Comparison of ENCODE assay signal across 24 cellular contexts in genomic region chr11:71437399-71437798, GRCh38. TPM values are rescaled to one million over a fixed set of nuclear protein-coding genes. Genes with fewer than 3 reads are reported as not detected.
DNase-seq lines count a peak whose midpoint lies in the region; ATAC-seq, FAIRE-seq and TF ChIP-seq lines count a peak whose summit lies in the region.
"Had no signal": no experiment of that assay in that cellular context is flagged by ENCODE, and none has a peak within 500 bp of the region (broad histone marks: within the 10 kb centered on the region; RNA-seq: fewer than 3 reads in every experiment).

No MANE protein-coding gene starts in this region.

- intact Hi-C loops in cardiac septum (cut with DNase I): no loop called here
- intact Hi-C loops in heart right ventricle (cut with DNase I): no loop called here

- H3K4me1 ChIP-seq in heart right ventricle: peaks cover 0 to 16% (median 9%) of the 10 kb centered on the region in 9 donors
- no peaks in the 10 kb centered on the region for H3K4me1 ChIP-seq in astrocyte (ENCODE audit: insufficient read depth, low read length)
- no peaks in the 10 kb centered on the region for H3K4me1 ChIP-seq in osteoblast (ENCODE audit: insufficient read depth, low read length)
- H3K4me1 ChIP-seq: BE2C, HAP-1 had no signal

- H3K4me3 ChIP-seq in heart right ventricle (no peak overlapping the region), astrocyte (ENCODE audit: insufficient read depth, low read depth, low read length) (no peak overlapping the region), osteoblast (ENCODE audit: insufficient read depth, low read length) (no peak overlapping the region)
- H3K4me3 ChIP-seq: A549; BLaER1 treated with 17β-estradiol and CSF1 and Interleukin-3, amounts not matched to agents 10 nM and 100 nM; HAP-1 had no signal

- peaks cover 24% of the 10 kb centered on the region for H3K36me3 Mint-ChIP-seq in astrocyte (ENCODE audit: low read depth, unreplicated experiment)

- H3K9me3 ChIP-seq in heart right ventricle (no peaks in the 10 kb centered on the region), astrocyte (ENCODE audit: insufficient read depth, low read depth, low read length) (no peaks in the 10 kb centered on the region), osteoblast (ENCODE audit: low read depth, low read length) (no peaks in the 10 kb centered on the region)
- H3K9me3 ChIP-seq: A549; BE2C; BLaER1 treated with 17β-estradiol and CSF1 and Interleukin-3, amounts not matched to agents 10 nM and 100 nM; HAP-1 had no signal

- no peak overlapping the region for H2AFZ ChIP-seq in astrocyte (ENCODE audit: low read depth, low read length)
- H2AFZ ChIP-seq in osteoblast (ENCODE audit: low read length): no peak overlapping the region

- H3K27me3 ChIP-seq in heart right ventricle (no peaks in the 10 kb centered on the region), astrocyte (ENCODE audit: insufficient read depth, low read length) (no peaks in the 10 kb centered on the region), osteoblast (ENCODE audit: insufficient read depth, low read length) (no peaks in the 10 kb centered on the region)
- H3K27me3 ChIP-seq: BE2C; BLaER1 treated with 17β-estradiol and CSF1 and Interleukin-3, amounts not matched to agents 10 nM and 100 nM had no signal

- 86 to 87% methylated on average over 6 of the region's 6 CpGs for WGBS in heart right ventricle, 2 donors

- no peaks in the 10 kb centered on the region for H3K27me3 Mint-ChIP-seq in astrocyte (ENCODE audit: low read depth, unreplicated experiment)
- H3K27me3 Mint-ChIP-seq: CD4-positive, alpha-beta memory T cell had no signal

- H3K79me2 ChIP-seq in astrocyte (ENCODE audit: insufficient read depth, low read length) (no peaks in the 10 kb centered on the region), osteoblast (ENCODE audit: insufficient read depth, low read length) (no peaks in the 10 kb centered on the region)

- no peak overlapping the region for H3K27ac Mint-ChIP-seq in astrocyte (ENCODE audit: unreplicated experiment)
- H3K27ac Mint-ChIP-seq: CD4-positive, alpha-beta memory T cell; HFFc6 had no signal

- H4K20me1 ChIP-seq in astrocyte (ENCODE audit: insufficient read depth, low read length) (peaks cover 8% of the 10 kb centered on the region), osteoblast (ENCODE audit: insufficient read depth, low read length) (no peaks in the 10 kb centered on the region)

- H3K9me3 Mint-ChIP-seq in astrocyte (ENCODE audit: unreplicated experiment): no peaks in the 10 kb centered on the region
- H3K9me3 Mint-ChIP-seq: CD4-positive, alpha-beta memory T cell; HFFc6 had no signal

- no peak overlapping the region for H3K9ac ChIP-seq in astrocyte (ENCODE audit: low read length)
- H3K9ac ChIP-seq: BLaER1 treated with 17β-estradiol and CSF1 and Interleukin-3, amounts not matched to agents 10 nM and 100 nM had no signal

- H3K4me2 ChIP-seq in astrocyte (ENCODE audit: low read length) (no peak overlapping the region), osteoblast (ENCODE audit: insufficient read depth, low read length) (no peak overlapping the region)
- H3K4me2 ChIP-seq: A549; BLaER1 treated with 17β-estradiol and CSF1 and Interleukin-3, amounts not matched to agents 10 nM and 100 nM had no signal

- H3K27ac ChIP-seq in heart right ventricle (no peak overlapping the region), astrocyte (ENCODE audit: low read depth, low read length) (no peak overlapping the region), osteoblast (ENCODE audit: low read depth, low read length) (no peak overlapping the region)
- H3K27ac ChIP-seq: A549; BLaER1 treated with 17β-estradiol and CSF1 and Interleukin-3, amounts not matched to agents 10 nM and 100 nM had no signal

- H3K4me3 Mint-ChIP-seq in astrocyte (ENCODE audit: unreplicated experiment): peak overlapping the region; percentile 14
- H3K4me3 Mint-ChIP-seq: CD4-positive, alpha-beta memory T cell; HFFc6 had no signal

- ATAC-seq in heart right ventricle (no peak), GM21526 (IDR thresholded peaks at IDR 0.05; ENCODE audit: low FRiP score, unreplicated experiment) (no peak)
- ATAC-seq: A549 had no signal

- peaks cover 0 to 69% (median 16%) of the 10 kb centered on the region in 9 donors for H3K36me3 ChIP-seq in heart right ventricle
- peaks cover 17% of the 10 kb centered on the region for H3K36me3 ChIP-seq in astrocyte (ENCODE audit: insufficient read depth, low read length)
- peaks cover 8% of the 10 kb centered on the region for H3K36me3 ChIP-seq in osteoblast (ENCODE audit: insufficient read depth, low read length)

- no peaks in the 10 kb centered on the region for H3K4me1 Mint-ChIP-seq in astrocyte (ENCODE audit: low read depth, unreplicated experiment)

- TF ChIP-seq CTCF in heart right ventricle (IDR thresholded peaks at IDR 0.05) (no peak), astrocyte (IDR thresholded peaks at IDR 0.05; ENCODE audit: insufficient read depth, low read depth, low read length) (no peak), osteoblast (IDR thresholded peaks at IDR 0.05; ENCODE audit: extremely low read depth, low read depth, low read length) (no peak)

- peak; percentile 69 for DNase-seq in cardiac septum (ENCODE audit: low spot score)
- DNase-seq in heart right ventricle: no peak
- DNase-seq in astrocyte (ENCODE audit: low read depth): no peak
- peak; percentile 23 for DNase-seq in osteoblast (ENCODE audit: insufficient read length, low spot score, missing footprints)
- DNase-seq in stimulated activated CD4-positive, alpha-beta T cell treated with anti-CD3 and anti-CD28 coated beads, Interleukin-1b, Interleukin-23, amount 100 ng/mL, for 48 hours: no peak
- DNase-seq in GM03348 (ENCODE audit: low spot score): no peak
- DNase-seq: 8988T; ACHN; AML-193; BE2C; Calu3; CD4-positive, alpha-beta memory T cell; COR-L47; DMS53; DMS79 treated with DMSO at 0.1 percent for 48 hours; GF-D8; GOT3; HFFc6 had no signal

- FAIRE-seq in astrocyte (lab: Jason Lieb, UNC): no peak
- FAIRE-seq: A549, GM12892, H54 had no signal

RNA-seq across cellular contexts. Expression of gene DHCR7, which starts 10.8 kb away (rescaled TPM):
- total RNA-seq in cardiac septum (31.2 TPM), heart right ventricle (10 to 100 TPM; 24.9 to 49.6 (median 31.0) TPM), astrocyte (76.1 and 92.8 TPM in 2 replicates), osteoblast (58.3 and 60.4 TPM in 2 replicates)
- polyA plus RNA-seq in heart right ventricle: 10 to 100 TPM; 13.5 to 16.0 TPM

RNA-seq across cellular contexts. Expression of gene NADSYN1, which starts 15.6 kb away (rescaled TPM):
- total RNA-seq in cardiac septum (22.0 TPM), heart right ventricle (10 to 100 TPM; 13.4 to 31.4 (median 16.0) TPM), astrocyte (84.7 and 87.9 TPM in 2 replicates), osteoblast (69.5 and 81.1 TPM in 2 replicates)
- 10 to 100 TPM; 25.6 to 32.0 TPM for polyA plus RNA-seq in heart right ventricle

Comparison
In these comparisons a context has a peak if more than half of its experiments do, and no peak if none do; other contexts are left out.
1. DNase-seq: peak in cardiac septum (single experiment) and osteoblast (single experiment); none in heart right ventricle (0 of 2), astrocyte (single experiment), stimulated activated CD4-positive, alpha-beta T cell treated with anti-CD3 and anti-CD28 coated beads, Interleukin-1b, Interleukin-23, amount 100 ng/mL, for 48 hours (single experiment) and GM03348 (single experiment).